In the genomic region with DNA sequence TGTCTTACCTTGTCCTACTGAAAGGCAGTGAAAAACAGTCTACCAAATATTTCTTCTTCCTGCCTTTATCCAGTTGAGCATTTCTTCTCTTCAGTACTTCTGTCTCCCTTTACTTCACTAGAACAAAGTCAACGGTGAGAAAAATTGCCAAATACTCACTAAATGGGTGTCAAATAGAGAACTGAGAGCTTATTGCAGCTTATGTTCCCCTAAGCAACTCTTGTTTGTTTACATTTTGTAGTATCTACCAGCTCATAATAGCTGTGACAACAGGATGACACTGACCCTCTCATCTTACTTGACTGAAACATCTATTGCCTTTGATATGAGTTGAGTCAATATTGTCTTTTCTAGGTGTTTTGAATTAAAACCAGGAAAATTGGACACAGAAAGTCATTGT, we compare ENCODE assay signal across 29 cellular contexts.
"Had no signal": no experiment of that assay in that cellular context is flagged by ENCODE, and none has a peak within 500 bp of the region (broad histone marks: within the 10 kb centered on the region; RNA-seq: fewer than 3 reads in every experiment).

No MANE protein-coding gene starts in this region.

- ATAC-seq: activated T-helper 17 cell treated with anti-CD3 and anti-CD28 coated beads, Interleukin-2, amount 50 U/mL, for 72 hours; Panc1; Right ventricle myocardium inferior; T-cell had no signal

- H3K27me3 ChIP-seq: adrenal gland had no signal

- H3K36me3 ChIP-seq: adrenal gland had no signal

- H3K4me1 ChIP-seq: adrenal gland had no signal

- H3K4me3 ChIP-seq: adrenal gland, SK-N-MC had no signal

- DNase-seq: activated B cell treated with CpG ODN at 0.5 μM for 24 hours; activated CD4-positive, alpha-beta memory T cell treated with anti-CD3 and anti-CD28 coated beads for 36 hours; activated CD4-positive, alpha-beta T cell treated with anti-CD3 and anti-CD28 coated beads, Interleukin-2, amount 10 ng/mL, durations not matched to agents 7 days and 5 days; activated CD8-positive, alpha-beta memory T cell treated with anti-CD3 and anti-CD28 coated beads for 24 hours; activated gamma-delta T cell treated with Interleukin-2 at 50 U/mL for 16 hours; activated naive CD4-positive, alpha-beta T cell treated with anti-CD3 and anti-CD28 coated beads, Interleukin-2, amount 10 ng/mL, durations not matched to agents 7 days and 5 days; activated naive CD8-positive, alpha-beta T cell treated with anti-CD3 and anti-CD28 coated beads for 36 hours; activated T-cell treated with anti-CD3 and anti-CD28 coated beads, Interleukin-2, amount 50 U/mL, for 48 hours; adrenal gland; anterior cingulate cortex; cerebellar nuclear complex; KG1; NCI-H1048; NCI-H146; NCI-H187 treated with DMSO at 0.1 percent for 48 hours; NCI-H2107; NCI-H2171 treated with DMSO at 0.1 percent for 48 hours; NCI-H226; NCI-H526; NCI-H82; RPMI8226; T-cell; T-helper 2 cell; T1000 had no signal

- H3K9me3 ChIP-seq: adrenal gland had no signal

- H3K27ac ChIP-seq: adrenal gland, SK-N-MC had no signal

- FAIRE-seq: TTC549 had no signal
